Comparison of ENCODE assay signal across 1 cellular context in the genomic region with DNA sequence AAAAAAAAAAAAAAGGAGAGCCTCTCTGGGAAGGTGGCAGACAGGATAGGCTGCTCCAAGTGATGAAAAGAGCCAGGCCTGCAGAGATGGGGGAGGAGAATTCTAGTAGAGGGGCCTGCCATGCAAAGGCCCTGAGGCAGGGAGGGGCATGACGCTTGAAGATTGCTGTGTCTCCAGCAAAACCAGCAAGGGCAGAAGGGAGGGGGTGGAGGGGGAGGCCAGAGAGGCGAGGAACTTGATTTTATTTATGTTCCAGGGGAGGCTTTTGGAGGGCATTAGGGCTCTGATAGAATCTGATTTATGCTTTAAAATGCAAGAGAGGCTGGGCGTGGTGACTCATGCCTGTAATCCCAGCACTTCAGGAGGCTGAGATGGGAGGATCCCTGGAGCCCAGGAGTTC.
TF ChIP-seq lines count a peak whose summit lies in the region.

No MANE protein-coding gene starts in this region.

TF ChIP-seq in IMR-90, 13 proteins besides CTCF, POLR2A, EP300 and RAD21 (continued from another document):
- TF ChIP-seq, protein P1, sequence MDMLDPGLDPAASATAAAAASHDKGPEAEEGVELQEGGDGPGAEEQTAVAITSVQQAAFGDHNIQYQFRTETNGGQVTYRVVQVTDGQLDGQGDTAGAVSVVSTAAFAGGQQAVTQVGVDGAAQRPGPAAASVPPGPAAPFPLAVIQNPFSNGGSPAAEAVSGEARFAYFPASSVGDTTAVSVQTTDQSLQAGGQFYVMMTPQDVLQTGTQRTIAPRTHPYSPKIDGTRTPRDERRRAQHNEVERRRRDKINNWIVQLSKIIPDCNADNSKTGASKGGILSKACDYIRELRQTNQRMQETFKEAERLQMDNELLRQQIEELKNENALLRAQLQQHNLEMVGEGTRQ (IDR thresholded peaks at IDR 0.05; ENCODE audit: low read depth, low read length) = no peak
- no peak for TF ChIP-seq BHLHE40 (IDR thresholded peaks at IDR 0.05; ENCODE audit: low read depth, low read length)
- TF ChIP-seq RFX5 (IDR thresholded peaks at IDR 0.05; ENCODE audit: low read depth, low read length) = no peak
